32 cellular contexts compared by ENCODE assay signal in the genomic region with DNA sequence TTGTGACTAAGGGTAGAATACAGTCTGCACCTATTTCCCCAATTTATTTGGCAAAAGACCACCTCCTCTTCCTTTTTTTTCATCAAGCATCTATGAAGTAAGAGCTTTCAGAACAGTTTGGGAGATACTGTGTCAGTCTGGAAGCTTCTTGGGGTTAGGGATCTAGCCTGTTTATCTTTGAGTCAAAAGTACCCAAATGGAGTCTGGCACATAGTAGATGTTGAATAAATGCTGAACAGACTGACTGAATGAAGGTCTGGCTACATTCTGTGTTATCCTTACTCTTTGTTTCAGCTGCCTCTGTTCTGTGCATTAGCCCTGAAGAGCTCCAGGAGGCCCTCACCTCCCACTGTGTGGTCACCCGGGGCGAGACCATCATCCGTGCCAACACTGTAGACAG.
"Had no signal": no experiment of that assay in that cellular context is flagged by ENCODE, and none has a peak within 500 bp of the region (broad histone marks: within the 10 kb centered on the region; RNA-seq: fewer than 3 reads in every experiment).

No MANE protein-coding gene starts in this region.

- FAIRE-seq: urothelium cell line had no signal

- H3K9me3 Mint-ChIP-seq: naive B cell; naive thymus-derived CD8-positive, alpha-beta T cell; natural killer cell treated with Interleukin-12 subunit alpha and Interleukin-12 subunit beta and Interleukin-15 and Interleukin-18, amount 100 ng/mL, for 72 hours; nephron progenitor cell; neural crest cell; stimulated activated naive B cell treated with anti-CD40 and anti-IgM and Interleukin-4, amounts not matched to agents 10 μg/mL and 1 μg/mL and 100 μg/mL, for 72 hours; stimulated activated naive CD8-positive, alpha-beta T cell treated with anti-CD3 and anti-CD28 coated beads, Interleukin-15, Interleukin-2, amounts not matched to agents 100 ng/mL and 50 ng/mL, for 24 hours had no signal

- H2AFZ ChIP-seq: parathyroid adenoma had no signal

- H3K9me3 ChIP-seq: ovary, psoas muscle, spleen, stomach, thoracic aorta, thyroid gland, tibial nerve, upper lobe of left lung, vagina had no signal

- H3K27ac Mint-ChIP-seq: naive B cell; naive thymus-derived CD8-positive, alpha-beta T cell; natural killer cell treated with Interleukin-12 subunit alpha and Interleukin-12 subunit beta and Interleukin-15 and Interleukin-18, amount 100 ng/mL, for 72 hours; nephron progenitor cell; progenitor cell of endocrine pancreas; stimulated activated naive CD8-positive, alpha-beta T cell treated with anti-CD3 and anti-CD28 coated beads, Interleukin-15, Interleukin-2, amounts not matched to agents 100 ng/mL and 50 ng/mL, for 24 hours had no signal

- H3K36me3 ChIP-seq: ovary, spleen, stomach, thoracic aorta, thyroid gland, tibial nerve, upper lobe of left lung, vagina had no signal

- H3K4me3 Mint-ChIP-seq: naive B cell; naive thymus-derived CD8-positive, alpha-beta T cell; natural killer cell treated with Interleukin-12 subunit alpha and Interleukin-12 subunit beta and Interleukin-15 and Interleukin-18, amount 100 ng/mL, for 72 hours; nephron progenitor cell; neural crest cell; stimulated activated naive B cell treated with anti-CD40 and anti-IgM and Interleukin-4, amounts not matched to agents 10 μg/mL and 1 μg/mL and 100 μg/mL, for 72 hours; stimulated activated naive CD8-positive, alpha-beta T cell treated with anti-CD3 and anti-CD28 coated beads, Interleukin-15, Interleukin-2, amounts not matched to agents 100 ng/mL and 50 ng/mL, for 24 hours had no signal

- H3K4me1 Mint-ChIP-seq: naive B cell, neural crest cell had no signal

- H3K4me2 ChIP-seq: smooth muscle cell had no signal

- ATAC-seq: naive thymus-derived CD8-positive, alpha-beta T cell; psoas muscle; right cardiac atrium; sciatic nerve; stimulated activated naive B cell treated with anti-CD40 and anti-IgM and Interleukin-4, amounts not matched to agents 10 μg/mL and 1 μg/mL and 100 μg/mL, for 72 hours had no signal

- H3K4me3 ChIP-seq: ovary, psoas muscle, skin epidermis, smooth muscle cell, spleen, stomach, thoracic aorta, thyroid gland, tibial nerve, upper lobe of left lung, vagina had no signal

- H3K79me2 ChIP-seq: parathyroid adenoma had no signal

- H3K4me1 ChIP-seq: parathyroid adenoma, psoas muscle, spleen, stomach, thyroid gland, tibial nerve, upper lobe of left lung, vagina had no signal

- H3K27ac ChIP-seq: ovary, parathyroid adenoma, psoas muscle, skin epidermis, spleen, stomach, thoracic aorta, thyroid gland, tibial nerve, upper lobe of left lung, vagina had no signal

- H3K9ac ChIP-seq: parathyroid adenoma had no signal

- DNase-seq: naive B cell; naive thymus-derived CD8-positive, alpha-beta T cell; nephron progenitor cell; occipital lobe; ovary; posterior cingulate gyrus; psoas muscle; right cardiac atrium; spleen; stimulated activated CD4-positive, alpha-beta T cell treated with anti-CD3 and anti-CD28 coated beads, Interleukin-12 subunit alpha, Interleukin-12 subunit beta, amount 100 ng/mL, for 4 hours; stimulated activated CD4-positive, alpha-beta T cell treated with anti-CD3 and anti-CD28 coated beads, Interleukin-1b, Interleukin-23, amount 100 ng/mL, for 48 hours; stimulated activated CD4-positive, alpha-beta T cell treated with anti-CD3 and anti-CD28 coated beads, Interleukin-4, amount 100 ng/mL, for 1 hour; stimulated activated CD4-positive, alpha-beta T cell treated with anti-CD3 and anti-CD28 coated beads, Interleukin-4, amount 100 ng/mL, for 4 hours; stimulated activated CD8-positive, alpha-beta memory T cell treated with anti-CD3 and anti-CD28 coated beads, Interleukin-4, amount 100 ng/mL, for 48 hours; stimulated activated naive B cell treated with anti-CD40 and anti-IgM and Interleukin-4, amounts not matched to agents 10 μg/mL and 1 μg/mL and 100 μg/mL, for 72 hours; stimulated activated naive CD4-positive, alpha-beta T cell treated with Interleukin-2 at 50 U/mL for 16 hours; stomach; thyroid gland; trophoblast cell had no signal

- H3K36me3 Mint-ChIP-seq: naive B cell; naive thymus-derived CD8-positive, alpha-beta T cell; natural killer cell treated with Interleukin-12 subunit alpha and Interleukin-12 subunit beta and Interleukin-15 and Interleukin-18, amount 100 ng/mL, for 72 hours; stimulated activated naive B cell treated with anti-CD40 and anti-IgM and Interleukin-4, amounts not matched to agents 10 μg/mL and 1 μg/mL and 100 μg/mL, for 72 hours had no signal

- H3K27me3 ChIP-seq: ovary, thyroid gland, upper lobe of left lung, vagina had no signal
